ENCODE assay signal across 8 cellular contexts in genomic region chr10:69451209-69451783, GRCh38. TPM values are rescaled to one million over a fixed set of nuclear protein-coding genes. Genes with fewer than 3 reads are reported as not detected.
DNase-seq lines count a peak whose midpoint lies in the region; ATAC-seq, FAIRE-seq and TF ChIP-seq lines count a peak whose summit lies in the region.

Gene TSPAN15 (plus strand): TSS chr10:69451465. CDS start chr10:69451595, 130 bp downstream.

- no peaks in the 10 kb centered on the region for H3K79me2 ChIP-seq in GM23248 (ENCODE audit: insufficient read depth)

- in situ Hi-C loops in GM23248 (cut with MboI), result no loop called here

- H3K4me3 ChIP-seq in GM23248, result peak within 1 kb of the TSS; percentile 72
- no peak within 1 kb of the TSS for H3K4me3 ChIP-seq in NB4 (ENCODE audit: low read depth, low read length)
- peak within 1 kb of the TSS; percentile 47 to 88 (median 70) for H3K4me3 ChIP-seq in pancreas
- H3K4me3 ChIP-seq in thoracic aorta, result peak within 1 kb of the TSS; percentile 80

- FAIRE-seq in pancreas (lab: Jason Lieb, UNC), result no peak

- H2AFZ ChIP-seq in GM23248, result peak within 1 kb of the TSS; percentile 65; the same call in 1 of the 2 replicates

- TF ChIP-seq POLR2A in NB4 (IDR thresholded peaks at IDR 0.05; ENCODE audit: extremely low read depth, insufficient read length), result no peak

- H3K4me1 ChIP-seq in GM23248 (ENCODE audit: insufficient read depth) (peaks cover 16% of the 10 kb centered on the region), pancreas (peaks cover 9 to 37% (median 13%) of the 10 kb centered on the region in 3 donors), thoracic aorta (ENCODE audit: control insufficient read depth in 1 of 2, low read depth in 2 of 2) (peaks cover 0 to 10% of the 10 kb centered on the region in 2 donors)

- DNase-seq in DMS 273 (lab: John Stamatoyannopoulos, UW; ENCODE audit: unreplicated experiment), result peak; percentile 94
- DNase-seq in GM23248, result peak; percentile 70
- DNase-seq in NB4 (ENCODE audit: low read depth), result peak; percentile 66
- peak; percentile 82 for DNase-seq in SW480 (ENCODE audit: low spot score)
- DNase-seq in activated naive CD8-positive, alpha-beta T cell treated with anti-CD3 and anti-CD28 coated beads, Interleukin-2, amount 50 U/mL, for 16 hours (ENCODE audit: low read depth, low spot score), result peak; percentile 56
- DNase-seq in cardiac septum (ENCODE audit: low spot score), result peak; percentile 93
- DNase-seq in pancreas, result peak; percentile 88 to 98 (median 93)
- DNase-seq in thoracic aorta (ENCODE audit: low spot score), result peak; percentile 26

- H3K9ac ChIP-seq in GM23248, result no peak within 1 kb of the TSS

- peak; percentile 87 to 94 (median 94) for ATAC-seq in pancreas
- ATAC-seq in thoracic aorta (ENCODE audit: insufficient number of reproducible peaks, low FRiP score, low read depth), result no peak

- TF ChIP-seq CTCF in NB4 (IDR thresholded peaks at IDR 0.05; ENCODE audit: low read depth, low read length) (no peak), pancreas (IDR thresholded peaks at IDR 0.05) (no peak), thoracic aorta (IDR thresholded peaks at IDR 0.05) (peak; percentile 9)

- no peaks in the 10 kb centered on the region for H3K36me3 ChIP-seq in GM23248 (ENCODE audit: low read depth)
- no peaks in the 10 kb centered on the region for H3K36me3 ChIP-seq in pancreas
- no peaks in the 10 kb centered on the region for H3K36me3 ChIP-seq in thoracic aorta

- H3K27ac ChIP-seq in GM23248, result no peak within 1 kb of the TSS
- H3K27ac ChIP-seq in pancreas, result peak within 1 kb of the TSS; percentile 25 to 77 (median 63)
- H3K27ac ChIP-seq in thoracic aorta, result no peak within 1 kb of the TSS

- peaks cover 19% of the 10 kb centered on the region for H3F3A ChIP-seq in GM23248 (ENCODE audit: insufficient read depth)

- WGBS in GM23248 (ENCODE audit: low coverage in 1 of 2, low lambda C conversion rate in 2 of 2, missing lambda C conversion rate in 2 of 2), 2 experiments, result 7 to 10% methylated on average over 40 to 43 of the region's 45 CpGs
- WGBS in pancreas, 2 donors, result 1 to 2% methylated on average over 35 to 45 of the region's 45 CpGs

- no peaks in the 10 kb centered on the region for H4K20me1 ChIP-seq in GM23248 (ENCODE audit: insufficient read depth)

- no peaks in the 10 kb centered on the region for H3K9me2 ChIP-seq in GM23248 (ENCODE audit: insufficient read depth)

- H3K9me3 ChIP-seq in GM23248 (ENCODE audit: low read depth) (no peaks in the 10 kb centered on the region), pancreas (no peaks in the 10 kb centered on the region), thoracic aorta (no peaks in the 10 kb centered on the region)

- intact Hi-C loops in cardiac septum (cut with DNase I) (no loop called here), pancreas (cut with DNase I) (no loop called here)

- H3K27me3 ChIP-seq in GM23248 (replicated peaks; ENCODE audit: insufficient read depth), result peaks cover 19% of the 10 kb centered on the region
- H3K27me3 ChIP-seq in pancreas, result no peaks in the 10 kb centered on the region
- H3K27me3 ChIP-seq in thoracic aorta (replicated peaks; ENCODE audit: insufficient read depth), result no peaks in the 10 kb centered on the region

- peak within 1 kb of the TSS; percentile 84 for H3K4me2 ChIP-seq in GM23248 (ENCODE audit: unreplicated experiment)

RNA-seq across cellular contexts. Expression of gene TSPAN15, which starts in this region (rescaled TPM):
- total RNA-seq in GM23248 (2014; rRNA removed; shearing (Covaris generic)), result not detected in 2 replicates
- polyA plus RNA-seq in GM23248 (2016; fragmentation: Nextera tagmentation; extraction: Ambion mirVana) (0.29 and 0.34 TPM in 2 replicates), pancreas (10 to 100 TPM; 20.2 to 28.6 TPM)
- total RNA-seq in cardiac septum (6.9 TPM), pancreas (10 to 100 TPM; 10.9 to 49.2 (median 13.5) TPM), thoracic aorta (1 to 10 TPM; 4.7 to 9.9 TPM)

Comparison
In these comparisons a context has a peak if more than half of its experiments do, and no peak if none do; other contexts are left out.
1. RNA of gene TSPAN15 (polyA plus RNA-seq): 20.2 to 28.6 TPM in pancreas; 0.29 to 0.34 TPM in GM23248; every median in the first group is over 10 times any median in the second.
2. Peak in DNase-seq, H3K4me3 ChIP-seq and H3K4me2 ChIP-seq in GM23248; RNA of the gene not detected or under 1 TPM.
3. DNase-seq: peak in every context shown above with its lines; median percentile 94 in DMS 273; 93 in cardiac septum; 93 in pancreas; 82 in SW480; 70 in GM23248; 66 in NB4; 56 in activated naive CD8-positive, alpha-beta T cell treated with anti-CD3 and anti-CD28 coated beads, Interleukin-2, amount 50 U/mL, for 16 hours; 26 in thoracic aorta.
4. H3K27ac ChIP-seq: peak in pancreas (4 of 4); none in GM23248 (single experiment) and thoracic aorta (0 of 2).